Comparison of ENCODE assay signal across 7 cellular contexts in genomic region chr6:16322666-16323312, GRCh38.
DNase-seq lines count a peak whose midpoint lies in the region; ATAC-seq and TF ChIP-seq lines count a peak whose summit lies in the region.

No MANE protein-coding gene starts in this region.

- no peak for TF ChIP-seq CTCF in fibroblast of lung (conservative IDR thresholded peaks at IDR 0.05 in 1 of 2, IDR thresholded peaks at IDR 0.05 in 1 of 2; ENCODE audit: low read depth in 1 of 2, low read length in 2 of 2)

- H3K4me3 ChIP-seq in fibroblast of lung (replicated peaks in 1 of 4; ENCODE audit: control extremely low read depth in 1 of 4, insufficient read depth in 1 of 4, low read depth in 3 of 4, low read length in 4 of 4): no peak overlapping the region

- ATAC-seq in GM18909 (IDR thresholded peaks at IDR 0.05; ENCODE audit: poor library complexity, unreplicated experiment) (peak; percentile 89), HG03039 (IDR thresholded peaks at IDR 0.05; ENCODE audit: unreplicated experiment) (peak; percentile 79)

- H3K9ac ChIP-seq in fibroblast of lung (ENCODE audit: insufficient read depth, low read length): peak overlapping the region; percentile 49

- H3K9me3 ChIP-seq in fibroblast of lung (ENCODE audit: control insufficient read depth, insufficient read depth, low read depth, low read length): no peaks in the 10 kb centered on the region

- H3K4me2 ChIP-seq in fibroblast of lung (ENCODE audit: extremely low read depth, insufficient read depth, low read length): peak overlapping the region; percentile 78

- no peak overlapping the region for H2AFZ ChIP-seq in fibroblast of lung (ENCODE audit: low read length)

- no peaks in the 10 kb centered on the region for H3K27me3 ChIP-seq in fibroblast of lung (ENCODE audit: control insufficient read depth, insufficient read depth, low read length)

- peaks cover 8% of the 10 kb centered on the region for H3K36me3 ChIP-seq in fibroblast of lung (ENCODE audit: control insufficient read depth, insufficient read depth, low read length)

- H4K20me1 ChIP-seq in fibroblast of lung (ENCODE audit: control insufficient read depth, extremely low read depth, insufficient read depth, low read length): no peaks in the 10 kb centered on the region

- peaks cover 43% of the 10 kb centered on the region for H3K4me1 ChIP-seq in fibroblast of lung (ENCODE audit: control insufficient read depth, extremely low read depth, insufficient read depth, low read length)

- H3K27ac ChIP-seq in fibroblast of lung (ENCODE audit: insufficient read depth, low read length): peak overlapping the region; percentile 80
- H3K27ac ChIP-seq in temporal lobe (ENCODE audit: low read depth, low read length): peak overlapping the region; percentile 72

- DNase-seq in NCI-H82 (lab: John Stamatoyannopoulos, UW): peak; percentile 84
- DNase-seq in activated CD8-positive, alpha-beta memory T cell treated with anti-CD3 and anti-CD28 coated beads, Interleukin-2, amount 50 U/mL, for 4 hours: peak; percentile 77
- DNase-seq in fibroblast of lung (ENCODE audit: low read depth in 2 of 2): peak; percentile 95 to 96
- DNase-seq in nucleus accumbens (lab: John Stamatoyannopoulos, UW): peak in 53 of 56 donors; percentile 8 to 84 (median 57)

- H3K79me2 ChIP-seq in fibroblast of lung (ENCODE audit: control insufficient read depth, insufficient read depth, low read length): no peaks in the 10 kb centered on the region
